ENCODE assay signal across 17 cellular contexts in the genomic region with DNA sequence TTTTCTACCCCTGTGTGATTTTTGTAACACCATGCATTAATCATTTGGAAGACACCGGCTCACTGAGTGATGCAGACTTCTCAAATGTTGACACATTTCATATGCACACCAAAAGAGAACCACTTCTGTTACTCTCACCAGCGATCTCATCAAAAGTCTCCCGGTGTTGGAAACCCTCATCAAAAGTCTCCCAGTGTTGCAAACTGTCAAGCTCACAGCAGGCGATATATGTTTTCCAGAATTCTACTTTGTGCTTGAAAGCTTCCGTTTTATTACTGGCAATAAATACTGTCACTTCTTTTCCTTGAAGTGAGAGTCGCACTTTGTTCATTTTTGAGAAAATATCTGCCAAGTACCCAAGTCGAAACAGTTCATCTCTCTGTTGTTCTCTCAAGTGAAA. TPM values are rescaled to one million over a fixed set of nuclear protein-coding genes. Genes with fewer than 3 reads are reported as not detected.
"Had no signal": no experiment of that assay in that cellular context is flagged by ENCODE, and none has a peak within 500 bp of the region (broad histone marks: within the 10 kb centered on the region; RNA-seq: fewer than 3 reads in every experiment).

No MANE protein-coding gene starts in this region.

- H3K27ac ChIP-seq: coronary artery, esophagus muscularis mucosa, skin epidermis had no signal

- H3K9me3 ChIP-seq: esophagus muscularis mucosa, lower lobe of right lung had no signal

- H3K27me3 Mint-ChIP-seq: type B pancreatic cell had no signal

- H3K36me3 Mint-ChIP-seq: type B pancreatic cell had no signal

- H3K4me3 Mint-ChIP-seq: activated T-helper 17 cell treated with anti-CD3 and anti-CD28 coated beads, Interleukin-2, amount 50 U/mL, for 72 hours; T-helper 2 cell treated with Interferon-gamma antibody and Interleukin-4, amounts not matched to agents 5 μg/mL and 100 μg/mL, for 36 hours; type B pancreatic cell had no signal

- H3K4me3 ChIP-seq: coronary artery, esophagus muscularis mucosa, lower lobe of right lung, skin epidermis had no signal

- H3K27me3 ChIP-seq: esophagus muscularis mucosa had no signal

- H3K27ac Mint-ChIP-seq: activated T-helper 17 cell treated with anti-CD3 and anti-CD28 coated beads, Interleukin-2, amount 50 U/mL, for 72 hours; T-helper 2 cell treated with Interferon-gamma antibody and Interleukin-4, amounts not matched to agents 5 μg/mL and 100 μg/mL, for 36 hours; type B pancreatic cell had no signal

- H3K9me3 Mint-ChIP-seq: activated T-helper 17 cell treated with anti-CD3 and anti-CD28 coated beads, Interleukin-2, amount 50 U/mL, for 72 hours; T-helper 2 cell treated with Interferon-gamma antibody and Interleukin-4, amounts not matched to agents 5 μg/mL and 100 μg/mL, for 36 hours; type B pancreatic cell had no signal

- ATAC-seq: activated T-helper 17 cell treated with anti-CD3 and anti-CD28 coated beads, Interleukin-2, amount 50 U/mL, for 72 hours; lower lobe of right lung had no signal

- H3K4me1 Mint-ChIP-seq: activated T-helper 17 cell treated with anti-CD3 and anti-CD28 coated beads, Interleukin-2, amount 50 U/mL, for 72 hours had no signal

- DNase-seq: activated naive CD4-positive, alpha-beta T cell treated with Interleukin-2 at 50 U/mL for 16 hours; caudate nucleus; foreskin fibroblast; lower lobe of right lung; retina; stimulated activated CD4-positive, alpha-beta T cell treated with anti-CD3 and anti-CD28 coated beads, Interleukin-4, amount 100 ng/mL, for 24 hours; stimulated activated naive CD4-positive, alpha-beta T cell; substantia nigra; SW 1271 had no signal

- H3K36me3 ChIP-seq: esophagus muscularis mucosa had no signal

RNA-seq across cellular contexts. Expression of a gene that starts 20.4 kb away (rescaled TPM):
- total RNA-seq: activated CD8-positive, alpha-beta memory T cell treated with anti-CD3 and anti-CD28 coated beads for 36 hours; activated T-helper 17 cell treated with anti-CD3 and anti-CD28 coated beads, Interleukin-2, amount 50 U/mL, for 72 hours had no signal

RNA-seq across cellular contexts. Expression of a gene that starts 58.9 kb away (rescaled TPM):
- total RNA-seq: activated CD8-positive, alpha-beta memory T cell treated with anti-CD3 and anti-CD28 coated beads for 36 hours; activated T-helper 17 cell treated with anti-CD3 and anti-CD28 coated beads, Interleukin-2, amount 50 U/mL, for 72 hours; esophagus muscularis mucosa; kidney epithelial cell; lower lobe of right lung had no signal
